ENCODE assay signal across 19 cellular contexts in the genomic region with DNA sequence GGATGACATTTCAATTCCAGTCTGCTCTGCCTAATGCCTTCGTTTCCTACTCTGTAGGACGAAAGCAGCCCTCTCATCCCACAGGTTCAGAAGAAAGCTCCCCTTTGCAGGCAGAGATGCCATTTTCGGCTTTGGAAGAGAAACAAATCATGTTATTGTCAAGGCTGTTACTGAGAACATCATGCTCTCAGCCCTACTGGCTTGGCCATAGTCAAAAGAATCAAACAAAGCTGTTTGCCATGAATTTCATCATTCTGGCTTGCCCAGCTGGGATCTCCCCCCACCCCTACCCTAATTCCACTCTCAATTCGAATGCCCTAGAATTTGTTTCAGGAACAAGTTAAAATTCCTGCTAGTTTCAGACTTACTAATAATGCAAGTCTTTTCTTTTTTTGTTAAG.
A peak's percentile ranks its signal among the peaks of the same experiment; 100 is the strongest.
DNase-seq lines count a peak whose midpoint lies in the region; TF ChIP-seq lines count a peak whose summit lies in the region.
"Had no signal": no experiment of that assay in that cellular context is flagged by ENCODE, and none has a peak within 500 bp of the region (broad histone marks: within the 10 kb centered on the region; RNA-seq: fewer than 3 reads in every experiment).

No MANE protein-coding gene starts in this region.

- intact Hi-C loops in ovary (cut with DNase I) = no loop called here

- WGBS in ovary, 3 donors = 20 to 24% (median 21%) methylated on average over 4 of the region's 4 CpGs

- in situ Hi-C loops in G401 (cut with HindIII; ENCODE audit: low sequenced_read_pairs) = no loop called here

- DNase-seq in G401 (ENCODE audit: low spot score) (peak; percentile 33), anterior cingulate cortex (lab: John Stamatoyannopoulos, UW) (peak in 45 of 58 donors; percentile 7 to 92 (median 50)), globus pallidus (ENCODE audit: low spot score) (peak; percentile 89), ovary (peak in 1 of 5 donors; percentile 23), RKO (ENCODE audit: low spot score) (no peak), DMS53 treated with DMSO at 0.1 percent for 48 hours (lab: John Stamatoyannopoulos, UW; ENCODE audit: unreplicated experiment) (no peak)
- DNase-seq in stimulated activated CD4-positive, alpha-beta T cell treated with anti-CD3 and anti-CD28 coated beads, Interleukin-12 subunit alpha, Interleukin-12 subunit beta, amount 100 ng/mL, for 4 hours = no peak
- no peak for DNase-seq in activated CD8-positive, alpha-beta memory T cell treated with anti-CD3 and anti-CD28 coated beads, Interleukin-2, amount 50 U/mL, for 4 hours
- DNase-seq: activated CD4-positive, alpha-beta T cell treated with anti-CD3 and anti-CD28 coated beads, Interleukin-2, amount 50 U/mL, for 1 hour; activated CD8-positive, alpha-beta memory T cell treated with anti-CD3 and anti-CD28 coated beads, Interleukin-2, amount 50 U/mL, for 48 hours; activated effector memory CD4-positive, alpha-beta T cell treated with anti-CD3 and anti-CD28 coated beads, Interleukin-2, amount 50 U/mL, for 16 hours; adrenal gland; CD8-positive, alpha-beta memory T cell; DND-41; effector CD8-positive, alpha-beta T cell; NCI-H2029 treated with DMSO at 0.1 percent for 48 hours; SIG-M5; trophoblast cell had no signal

- H3K27me3 ChIP-seq in ovary = no peaks in the 10 kb centered on the region
- H3K27me3 ChIP-seq: adrenal gland had no signal

- H3K4me1 ChIP-seq in ovary (ENCODE audit: insufficient read depth) = peaks cover 8% of the 10 kb centered on the region
- H3K4me1 ChIP-seq: adrenal gland had no signal

- no peak for TF ChIP-seq POLR2A in ovary (IDR thresholded peaks at IDR 0.05)

- peak overlapping the region; percentile 37 to 41 for H3K27ac ChIP-seq in ovary
- H3K27ac ChIP-seq: adrenal gland had no signal

- no peak for TF ChIP-seq CTCF in ovary (IDR thresholded peaks at IDR 0.05)

- no peaks in the 10 kb centered on the region for H3K9me3 ChIP-seq in ovary
- H3K9me3 ChIP-seq: adrenal gland had no signal

- TF ChIP-seq EP300 in ovary (IDR thresholded peaks at IDR 0.05) = no peak

- H3K36me3 ChIP-seq in ovary = no peaks in the 10 kb centered on the region
- H3K36me3 ChIP-seq: adrenal gland had no signal

- no peak overlapping the region for H3K4me3 ChIP-seq in ovary
- H3K4me3 ChIP-seq: adrenal gland, K562 had no signal

Comparison
In these comparisons a context has a peak if more than half of its experiments do, and no peak if none do; other contexts are left out.
1. DNase-seq: peak in G401 (single experiment), anterior cingulate cortex (45 of 58) and globus pallidus (single experiment); none in RKO (single experiment), DMS53 treated with DMSO at 0.1 percent for 48 hours (single experiment), stimulated activated CD4-positive, alpha-beta T cell treated with anti-CD3 and anti-CD28 coated beads, Interleukin-12 subunit alpha, Interleukin-12 subunit beta, amount 100 ng/mL, for 4 hours (single experiment) and activated CD8-positive, alpha-beta memory T cell treated with anti-CD3 and anti-CD28 coated beads, Interleukin-2, amount 50 U/mL, for 4 hours (single experiment).